27 cellular contexts compared by ENCODE assay signal in genomic region chr6:56669041-56669440, GRCh38.
"Had no signal": no experiment of that assay in that cellular context is flagged by ENCODE, and none has a peak within 500 bp of the region (broad histone marks: within the 10 kb centered on the region; RNA-seq: fewer than 3 reads in every experiment).

No MANE protein-coding gene starts in this region.

- H3K36me3 ChIP-seq: neutrophil, tibial nerve had no signal

- H3K9me3 ChIP-seq: heart right ventricle, neutrophil, tibial nerve had no signal

- ATAC-seq: activated T-helper 17 cell treated with anti-CD3 and anti-CD28 coated beads, Interleukin-2, amount 50 U/mL, for 72 hours; sciatic nerve; stimulated activated memory B cell treated with anti-CD40 and anti-IgM and Interleukin-4, amounts not matched to agents 10 μg/mL and 1 μg/mL and 100 μg/mL, for 72 hours; stimulated activated naive CD8-positive, alpha-beta T cell treated with anti-CD3 and anti-CD28 coated beads, Interleukin-15, amount 100 ng/mL, for 72 hours; T-helper 17 cell had no signal

- FAIRE-seq: colon, endometrium, islet of Langerhans had no signal

- H3K4me3 ChIP-seq: heart right ventricle, skin epidermis, tibial nerve had no signal

- H3K27ac ChIP-seq: neutrophil had no signal

- DNase-seq: activated CD4-positive, alpha-beta memory T cell treated with anti-CD3 and anti-CD28 coated beads for 36 hours; activated CD4-positive, alpha-beta T cell treated with anti-CD3 and anti-CD28 coated beads, Interleukin-2, amount 10 ng/mL, durations not matched to agents 24 days and 14 days; activated CD4-positive, CD25-positive, alpha-beta regulatory T cell treated with anti-CD3 and anti-CD28 coated beads, Interleukin-2, amount 50 U/mL, for 72 hours; activated CD8-positive, alpha-beta memory T cell treated with anti-CD3 and anti-CD28 coated beads, Interleukin-2, amount 50 U/mL, for 4 hours; activated gamma-delta T cell treated with Interleukin-2 at 50 U/mL for 16 hours; activated naive CD4-positive, alpha-beta T cell treated with anti-CD3 and anti-CD28 coated beads, Interleukin-2, amount 50 U/mL, for 16 hours; activated T-cell treated with anti-CD3 and anti-CD28 coated beads, Interleukin-2, amount 50 U/mL, for 24 hours; amniotic stem cell; dermis blood vessel endothelial cell; effector CD8-positive, alpha-beta T cell; heart right ventricle; left ventricle myocardium superior; naive B cell; nephron progenitor cell; stimulated activated CD4-positive, alpha-beta T cell treated with anti-CD3 and anti-CD28 coated beads, Interleukin-4, amount 100 ng/mL, for 4 hours; stimulated activated CD8-positive, alpha-beta memory T cell treated with anti-CD3 and anti-CD28 coated beads, Interleukin-4, amount 100 ng/mL, for 48 hours; stimulated activated naive CD8-positive, alpha-beta T cell treated with anti-CD3 and anti-CD28 coated beads, Interleukin-15, amount 100 ng/mL, for 72 hours; T-helper 17 cell had no signal

- H3K27me3 ChIP-seq: heart right ventricle, neutrophil, tibial nerve had no signal
